ENCODE assay signal across 9 cellular contexts in the genomic region with DNA sequence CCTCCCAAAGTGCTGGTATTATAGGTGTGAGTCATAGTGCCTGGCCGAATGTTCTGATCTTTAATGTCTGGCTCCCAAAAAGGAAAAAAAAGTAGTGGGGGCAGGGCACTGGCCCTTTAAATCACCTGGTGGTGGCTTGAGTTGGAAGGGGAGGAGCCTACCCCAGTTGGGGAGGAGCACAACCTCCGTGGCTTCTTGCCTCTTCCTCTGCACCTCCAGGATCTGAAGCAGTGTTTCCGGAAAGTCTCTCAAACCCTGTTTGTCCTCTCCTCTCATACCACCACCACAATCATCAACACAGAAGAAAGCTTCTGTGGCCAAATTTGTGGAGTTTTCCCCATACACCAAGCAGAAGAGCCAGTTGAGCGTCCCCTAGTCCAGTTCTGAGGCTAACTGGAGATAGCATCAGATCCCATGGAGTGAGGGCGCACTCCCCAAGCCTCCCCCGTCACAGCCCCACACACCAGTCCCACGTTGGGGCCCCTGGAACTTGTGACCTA.
DNase-seq lines count a peak whose midpoint lies in the region; ATAC-seq lines count a peak whose summit lies in the region.
"Had no signal": no experiment of that assay in that cellular context is flagged by ENCODE, and none has a peak within 500 bp of the region (broad histone marks: within the 10 kb centered on the region; RNA-seq: fewer than 3 reads in every experiment).

No MANE protein-coding gene starts in this region.

- H3K4me2 ChIP-seq in BLaER1: peak overlapping the region; percentile 69

- H3K9me3 ChIP-seq in BLaER1: peaks cover 7% of the 10 kb centered on the region
- H3K9me3 ChIP-seq in mucosa of stomach (ENCODE audit: control insufficient read depth, low read length): no peaks in the 10 kb centered on the region

- H3K9ac ChIP-seq in BLaER1: peak overlapping the region; percentile 25
- H3K9ac ChIP-seq in mucosa of stomach (ENCODE audit: low read length): peak overlapping the region; percentile 19

- H4K20me1 ChIP-seq in BLaER1: no peaks in the 10 kb centered on the region

- ATAC-seq in HG03342 (IDR thresholded peaks at IDR 0.05; ENCODE audit: unreplicated experiment): no peak
- ATAC-seq in HG03432 (IDR thresholded peaks at IDR 0.05; ENCODE audit: unreplicated experiment): no peak
- no peak for ATAC-seq in HG02623 (IDR thresholded peaks at IDR 0.05; ENCODE audit: unreplicated experiment)

- H3K27me3 ChIP-seq in BLaER1 (no peaks in the 10 kb centered on the region), mucosa of stomach (ENCODE audit: control insufficient read depth, insufficient read depth, low read length) (no peaks in the 10 kb centered on the region)
- H3K27me3 ChIP-seq: cardiac muscle cell had no signal

- H3K36me3 ChIP-seq in BLaER1 (no peaks in the 10 kb centered on the region), mucosa of stomach (ENCODE audit: control insufficient read depth, insufficient read depth, low read length) (no peaks in the 10 kb centered on the region)
- H3K36me3 ChIP-seq: cardiac muscle cell had no signal

- H3K4me3 ChIP-seq in BLaER1 (peak overlapping the region; percentile 25; the same call in 1 of the 2 replicates), mucosa of stomach (ENCODE audit: low read length) (no peak overlapping the region)
- H3K4me3 ChIP-seq: cardiac muscle cell had no signal

- DNase-seq in NCI-H226 (peak; percentile 20), middle frontal gyrus (ENCODE audit: extremely low spot score, low spot score) (no peak)
- peak; percentile 20 for DNase-seq in activated gamma-delta T cell treated with anti-CD3 and anti-CD28 coated beads, Interleukin-2, amount 50 U/mL, for 16 hours (ENCODE audit: low read depth)

- H3K4me1 ChIP-seq in BLaER1 (peaks cover 68% of the 10 kb centered on the region), mucosa of stomach (ENCODE audit: control insufficient read depth, insufficient read depth, low read length) (peaks cover 6% of the 10 kb centered on the region)

- H3K27ac ChIP-seq in BLaER1: peak overlapping the region; percentile 78
- H3K27ac ChIP-seq: cardiac muscle cell had no signal
